In the genomic region with DNA sequence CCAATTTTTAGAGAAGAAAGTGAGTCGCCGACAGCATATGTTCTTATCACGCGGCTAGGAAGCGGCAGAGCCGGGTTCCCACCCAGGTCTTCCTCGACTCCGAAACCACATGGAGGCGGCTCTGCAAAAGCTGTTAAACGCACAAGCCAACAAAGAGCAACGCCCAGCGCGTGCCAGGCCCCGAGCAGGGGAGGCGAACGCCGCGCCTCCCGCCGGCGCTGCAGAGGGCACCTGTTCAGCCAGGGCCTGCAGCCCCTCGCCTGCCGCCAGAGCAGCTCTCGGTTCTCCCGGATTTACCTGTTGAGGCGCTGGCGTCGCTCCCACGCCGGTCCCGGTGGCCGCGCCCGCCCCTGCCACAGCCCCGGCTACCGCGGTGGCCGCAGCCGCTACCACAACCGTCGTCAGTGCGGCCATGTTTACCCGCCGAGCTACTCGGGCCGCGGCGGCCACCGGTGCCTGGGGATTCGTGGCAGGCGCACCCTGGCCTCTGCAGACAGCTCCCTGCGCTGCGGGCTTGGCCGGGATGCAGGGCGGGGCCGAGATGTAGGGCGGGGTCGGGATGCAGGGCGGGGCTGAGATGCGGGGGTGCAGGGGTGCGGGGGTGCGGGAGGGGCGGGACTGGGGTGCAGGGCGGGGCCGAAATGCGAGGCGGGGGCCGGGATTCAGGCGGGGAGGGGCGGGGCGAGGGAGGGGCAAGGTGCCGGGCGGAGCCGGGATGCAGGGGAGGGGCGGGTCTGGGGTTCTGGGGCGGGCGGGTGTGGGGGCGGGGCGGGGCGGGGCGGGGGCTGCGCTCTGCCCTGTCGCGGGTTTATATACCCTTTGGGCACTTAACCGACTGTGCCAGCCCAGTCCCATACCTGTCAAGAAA, we compare ENCODE assay signal across 1 cellular context.
TF ChIP-seq lines count a peak whose summit lies in the region.

A gene with protein sequence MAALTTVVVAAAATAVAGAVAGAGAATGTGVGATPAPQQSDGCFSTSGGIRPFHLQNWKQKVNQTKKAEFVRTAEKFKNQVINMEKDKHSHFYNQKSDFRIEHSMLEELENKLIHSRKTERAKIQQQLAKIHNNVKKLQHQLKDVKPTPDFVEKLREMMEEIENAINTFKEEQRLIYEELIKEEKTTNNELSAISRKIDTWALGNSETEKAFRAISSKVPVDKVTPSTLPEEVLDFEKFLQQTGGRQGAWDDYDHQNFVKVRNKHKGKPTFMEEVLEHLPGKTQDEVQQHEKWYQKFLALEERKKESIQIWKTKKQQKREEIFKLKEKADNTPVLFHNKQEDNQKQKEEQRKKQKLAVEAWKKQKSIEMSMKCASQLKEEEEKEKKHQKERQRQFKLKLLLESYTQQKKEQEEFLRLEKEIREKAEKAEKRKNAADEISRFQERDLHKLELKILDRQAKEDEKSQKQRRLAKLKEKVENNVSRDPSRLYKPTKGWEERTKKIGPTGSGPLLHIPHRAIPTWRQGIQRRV (minus strand): TSS at position 525 of the 868 bp plus-strand sequence. CDS start 111 bp downstream, at position 414.

TF ChIP-seq in K562, 482 proteins besides CTCF, POLR2A, EP300 and RAD21 (continued from another document and continues in another):
- TF ChIP-seq ZBTB40 (IDR thresholded peaks at IDR 0.05) (no peak), ZBTB40 (CRISPR knock-in tag; IDR thresholded peaks at IDR 0.05) (peak; percentile 14; the same call in 1 of the 2 replicates), MTA3 (IDR thresholded peaks at IDR 0.05; ENCODE audit: borderline replicate concordance) (peak; percentile 41; the same call in 1 of the 2 replicates), ADNP (tag; IDR thresholded peaks at IDR 0.05) (no peak), ZNF780A (CRISPR knock-in tag; IDR thresholded peaks at IDR 0.05) (no peak), TAF1 (IDR thresholded peaks at IDR 0.05; ENCODE audit: control insufficient read depth, extremely low read depth, insufficient read depth, low read length, severe bottlenecking) (peak; percentile 58), MTA2 (IDR thresholded peaks at IDR 0.05; ENCODE audit: low read depth) (no peak), ZNF282 (CRISPR knock-in tag; IDR thresholded peaks at IDR 0.05) (peak; percentile 66; the same call in 1 of the 2 replicates), HLTF (IDR thresholded peaks at IDR 0.05) (no peak), ASH1L (IDR thresholded peaks at IDR 0.05; ENCODE audit: borderline replicate concordance, low read depth, partially characterized antibody) (no peak), ZNF143 (CRISPR knock-in tag; IDR thresholded peaks at IDR 0.05) (no peak), ZNF224 (CRISPR knock-in tag; IDR thresholded peaks at IDR 0.05) (peak; percentile 49; the same call in 1 of the 2 replicates), SIN3A (IDR thresholded peaks at IDR 0.05; ENCODE audit: borderline replicate concordance in 2 of 2, control insufficient read depth in 1 of 2, low read depth in 2 of 2, low read length in 2 of 2) (0 out of 4 replicates have a peak, but pooled peaks have one; percentile 23 to 26), ZBTB17 (CRISPR knock-in tag; IDR thresholded peaks at IDR 0.05) (peak; percentile 81), CBFA2T2 (conservative IDR thresholded peaks at IDR 0.05) (no peak), HNRNPL (IDR thresholded peaks at IDR 0.05; ENCODE audit: low read depth, low read length) (peak; percentile 46; the same call in 1 of the 2 replicates), XRCC5 (IDR thresholded peaks at IDR 0.05; ENCODE audit: low read depth, low read length) (no peak), CBFB (CRISPR knock-in tag; IDR thresholded peaks at IDR 0.05) (no peak), MAFG (tag; conservative IDR thresholded peaks at IDR 0.05) (no peak), FIP1L1 (IDR thresholded peaks at IDR 0.05; ENCODE audit: low read depth, low read length, poor library complexity, severe bottlenecking) (no peak), ZNF830 (CRISPR knock-in tag; IDR thresholded peaks at IDR 0.05) (no peak), CBX1 (IDR thresholded peaks at IDR 0.05; ENCODE audit: low read depth) (0 out of 2 replicates have a peak, but pooled peaks have one; percentile 26), ZNF165 (CRISPR knock-in tag; IDR thresholded peaks at IDR 0.05; ENCODE audit: borderline replicate concordance) (no peak), HDAC3 (IDR thresholded peaks at IDR 0.05; ENCODE audit: borderline replicate concordance, partially characterized antibody) (no peak), E2F3 (CRISPR knock-in tag; IDR thresholded peaks at IDR 0.05) (0 out of 2 replicates have a peak, but pooled peaks have one; percentile 58), TBP (optimal IDR thresholded peaks at IDR 0.05; ENCODE audit: low read depth, low read length) (peak; percentile 62), TOE1 (IDR thresholded peaks at IDR 0.05; ENCODE audit: borderline replicate concordance) (no peak), TOE1 (CRISPR knock-in tag; IDR thresholded peaks at IDR 0.05; ENCODE audit: borderline replicate concordance, low read depth) (no peak), IRF2 (CRISPR knock-in tag; IDR thresholded peaks at IDR 0.05) (no peak), FOXP1 (CRISPR knock-in tag; IDR thresholded peaks at IDR 0.05) (peak; percentile 91), L3MBTL2 (IDR thresholded peaks at IDR 0.05) (peak; percentile 95), POLR2G (IDR thresholded peaks at IDR 0.05; ENCODE audit: low read depth, low read length) (peak; percentile 90), LCOR (CRISPR knock-in tag; IDR thresholded peaks at IDR 0.05) (no peak), ZNF121 (CRISPR knock-in tag; conservative IDR thresholded peaks at IDR 0.05) (no peak), SP1 (CRISPR knock-in tag; IDR thresholded peaks at IDR 0.05) (no peak), ZNF232 (CRISPR knock-in tag; IDR thresholded peaks at IDR 0.05) (peak; percentile 53; the same call in 1 of the 2 replicates), RBM22 (IDR thresholded peaks at IDR 0.05; ENCODE audit: low read depth, low read length, poor library complexity, severe bottlenecking) (no peak), ZNF444 (CRISPR knock-in tag; IDR thresholded peaks at IDR 0.05) (no peak), ZC3H8 (IDR thresholded peaks at IDR 0.05) (no peak), DLX4 (CRISPR knock-in tag; IDR thresholded peaks at IDR 0.05) (no peak), THAP12 (CRISPR knock-in tag; IDR thresholded peaks at IDR 0.05) (no peak)
- TF ChIP-seq, protein P1, sequence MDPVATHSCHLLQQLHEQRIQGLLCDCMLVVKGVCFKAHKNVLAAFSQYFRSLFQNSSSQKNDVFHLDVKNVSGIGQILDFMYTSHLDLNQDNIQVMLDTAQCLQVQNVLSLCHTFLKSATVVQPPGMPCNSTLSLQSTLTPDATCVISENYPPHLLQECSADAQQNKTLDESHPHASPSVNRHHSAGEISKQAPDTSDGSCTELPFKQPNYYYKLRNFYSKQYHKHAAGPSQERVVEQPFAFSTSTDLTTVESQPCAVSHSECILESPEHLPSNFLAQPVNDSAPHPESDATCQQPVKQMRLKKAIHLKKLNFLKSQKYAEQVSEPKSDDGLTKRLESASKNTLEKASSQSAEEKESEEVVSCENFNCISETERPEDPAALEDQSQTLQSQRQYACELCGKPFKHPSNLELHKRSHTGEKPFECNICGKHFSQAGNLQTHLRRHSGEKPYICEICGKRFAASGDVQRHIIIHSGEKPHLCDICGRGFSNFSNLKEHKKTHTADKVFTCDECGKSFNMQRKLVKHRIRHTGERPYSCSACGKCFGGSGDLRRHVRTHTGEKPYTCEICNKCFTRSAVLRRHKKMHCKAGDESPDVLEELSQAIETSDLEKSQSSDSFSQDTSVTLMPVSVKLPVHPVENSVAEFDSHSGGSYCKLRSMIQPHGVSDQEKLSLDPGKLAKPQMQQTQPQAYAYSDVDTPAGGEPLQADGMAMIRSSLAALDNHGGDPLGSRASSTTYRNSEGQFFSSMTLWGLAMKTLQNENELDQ (CRISPR knock-in tag; IDR thresholded peaks at IDR 0.05; ENCODE audit: borderline replicate concordance) = no peak
